12 cellular contexts compared by ENCODE assay signal in the genomic region with DNA sequence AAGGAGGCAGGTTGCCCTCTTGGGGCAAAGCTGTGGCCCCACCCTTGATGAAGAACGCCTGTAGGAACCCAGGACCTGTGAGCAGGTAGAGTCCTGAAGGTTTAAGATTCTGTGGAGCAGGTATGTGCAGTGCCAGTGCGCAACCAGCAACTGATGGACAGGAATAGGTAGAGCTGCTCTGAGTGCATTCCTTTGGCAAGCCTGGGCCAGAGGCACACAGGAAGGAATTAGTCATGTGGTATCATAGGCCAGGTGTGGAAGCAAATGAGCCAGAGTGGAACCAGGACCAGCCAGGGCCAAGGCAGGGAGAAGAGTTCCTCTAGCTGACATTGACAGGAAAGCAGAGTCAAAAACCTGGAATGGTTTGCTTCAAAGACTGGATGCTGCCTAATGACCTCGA. TPM values are rescaled to one million over a fixed set of nuclear protein-coding genes. Genes with fewer than 3 reads are reported as not detected.
A peak's percentile ranks its signal among the peaks of the same experiment; 100 is the strongest.
DNase-seq lines count a peak whose midpoint lies in the region; ATAC-seq, FAIRE-seq and TF ChIP-seq lines count a peak whose summit lies in the region.
"Had no signal": no experiment of that assay in that cellular context is flagged by ENCODE, and none has a peak within 500 bp of the region (broad histone marks: within the 10 kb centered on the region; RNA-seq: fewer than 3 reads in every experiment).

No MANE protein-coding gene starts in this region.

- H3K9me3 ChIP-seq in Karpas-422 (ENCODE audit: low read length) (no peaks in the 10 kb centered on the region), K562 (replicated peaks; ENCODE audit: control insufficient read depth, insufficient read depth, low read depth, low read length) (no peaks in the 10 kb centered on the region)
- H3K9me3 ChIP-seq: stomach had no signal

- peaks cover 55% of the 10 kb centered on the region for H3K36me3 Mint-ChIP-seq in nephron progenitor cell (ENCODE audit: low read depth)

- TF ChIP-seq POLR2A in K562 (conservative IDR thresholded peaks at IDR 0.05) = no peak

- H3K27me3 Mint-ChIP-seq in nephron progenitor cell (ENCODE audit: low read depth, poor library complexity) = no peaks in the 10 kb centered on the region

- peaks cover 54% of the 10 kb centered on the region for H3K79me2 ChIP-seq in Karpas-422 (ENCODE audit: low read length)
- peaks cover 6% of the 10 kb centered on the region; the same call in 2 of the 3 replicates for H3K79me2 ChIP-seq in K562 (ENCODE audit: control insufficient read depth, insufficient read depth, low read length)

- H3K4me2 ChIP-seq in Karpas-422 (ENCODE audit: low read depth, low read length, poor library complexity, severe bottlenecking) (peak overlapping the region; percentile 84), K562 (ENCODE audit: insufficient read depth, low read length) (no peak overlapping the region)

- no peak overlapping the region for H3K27ac ChIP-seq in Karpas-422 (ENCODE audit: low read length)
- H3K27ac ChIP-seq in K562 (ENCODE audit: extremely low read depth, low read depth, low read length) = no peak overlapping the region
- H3K27ac ChIP-seq: SK-N-MC, stomach had no signal

- H3K9ac ChIP-seq in Karpas-422 (ENCODE audit: low read length) = peak overlapping the region; percentile 92; the same call in 1 of the 2 replicates
- 0 out of 4 replicates have a peak overlapping the region, but pooled peaks of 1 of the 2 experiments have one; percentile 61 for H3K9ac ChIP-seq in K562 (ENCODE audit: insufficient read depth in 1 of 2, low read depth in 2 of 2, low read length in 2 of 2)

- no peaks in the 10 kb centered on the region for H3K9me1 ChIP-seq in K562 (ENCODE audit: control insufficient read depth, insufficient read depth, low read length)

- no peak overlapping the region for H3K27ac Mint-ChIP-seq in nephron progenitor cell

- H4K20me1 ChIP-seq in Karpas-422 (ENCODE audit: insufficient read depth, low read depth, low read length) = no peaks in the 10 kb centered on the region
- H4K20me1 ChIP-seq in K562 (replicated peaks; ENCODE audit: control insufficient read depth, insufficient read depth, low read length) = no peaks in the 10 kb centered on the region

- ATAC-seq in K562 (no peak), HG03108 (IDR thresholded peaks at IDR 0.05; ENCODE audit: unreplicated experiment) (no peak)

- peak; percentile 43 for DNase-seq in DMS53 treated with DMSO at 0.1 percent for 48 hours (lab: John Stamatoyannopoulos, UW; ENCODE audit: unreplicated experiment)
- DNase-seq in Karpas-422 = no peak
- DNase-seq in K562 (ENCODE audit: extremely low read depth in 1 of 4, low spot score in 3 of 4) = no peak
- no peak for DNase-seq in nephron progenitor cell
- no peak for DNase-seq in NCI-H2107 (lab: John Stamatoyannopoulos, UW)
- no peak for DNase-seq in AG20443 (ENCODE audit: low spot score)
- no peak for DNase-seq in MV-4-11 (lab: John Stamatoyannopoulos, UW)
- DNase-seq: EL, NCI-H2081 treated with DMSO at 0.1 percent for 48 hours, stomach had no signal

- H3K9me3 Mint-ChIP-seq in nephron progenitor cell = peaks cover 15% of the 10 kb centered on the region

- peaks cover 33% of the 10 kb centered on the region for H3K4me1 Mint-ChIP-seq in nephron progenitor cell

- peak overlapping the region; percentile 75 for H3K4me3 Mint-ChIP-seq in nephron progenitor cell

- POLR2A ChIA-PET in K562 (lab: Yijun Ruan, JAX) = interaction anchor here (0.5 to 0.6 kb wide), 2 partner anchors 24 to 28 kb away, joined by 3 to 4 read pairs; no protein-coding TSS in a partner anchor

- FAIRE-seq in K562 (lab: Jason Lieb, UNC) = no peak

- 65% methylated on average over 3 of the region's 3 CpGs for WGBS in K562 (ENCODE audit: insufficient coverage, low coverage, missing lambda C conversion rate)

- no peaks in the 10 kb centered on the region for H3K9me2 ChIP-seq in Karpas-422 (replicated peaks; ENCODE audit: insufficient read depth, low read length)

- no TSS peak for BruUV-seq in K562 (replicated peaks; lab: Mats Ljungman, UMichigan)

- H3K36me3 ChIP-seq in Karpas-422 (ENCODE audit: insufficient read depth, low read length) = 0 out of 2 replicates have a peak, but pooled peaks cover 4% of the 10 kb centered on the region
- H3K36me3 ChIP-seq in K562 (ENCODE audit: control insufficient read depth, insufficient read depth, low read length) = peaks cover 6% of the 10 kb centered on the region; the same call in 1 of the 3 replicates

- intact Hi-C loops in K562 (cut with micrococcal nuclease) = no loop called here

- H3K27me3 ChIP-seq in Karpas-422 (ENCODE audit: low read length) (no peaks in the 10 kb centered on the region), K562 (ENCODE audit: control insufficient read depth in 2 of 2, insufficient read depth in 2 of 2, low read length in 2 of 2) (no peaks in the 10 kb centered on the region)
- H3K27me3 ChIP-seq: stomach had no signal

- H3K4me1 ChIP-seq in Karpas-422 (ENCODE audit: low read length) (peaks cover 37% of the 10 kb centered on the region), K562 (replicated peaks in 1 of 2; ENCODE audit: control insufficient read depth in 2 of 2, insufficient read depth in 2 of 2, low read length in 2 of 2) (peaks cover 4 to 10% of the 10 kb centered on the region in 2 experiments; a peak in 3 of 5 replicates)

- CTCF ChIA-PET in K562 (lab: Yijun Ruan, JAX; ENCODE audit: low intra/inter-chr PET ratio) = no interaction called here

- in situ Hi-C loops in K562 (cut with MboI) = no loop called here

- H2AFZ ChIP-seq in Karpas-422 (ENCODE audit: low read length) = no peak overlapping the region
- H2AFZ ChIP-seq in K562 (ENCODE audit: low read depth, low read length) = no peak overlapping the region

- TF ChIP-seq RAD21 in K562 (CRISPR knock-in tag; conservative IDR thresholded peaks at IDR 0.05 in 1 of 2, IDR thresholded peaks at IDR 0.05 in 1 of 2) = no peak

- H3K4me3 ChIP-seq in Karpas-422 (ENCODE audit: low read length) = peak overlapping the region; percentile 81
- H3K4me3 ChIP-seq in K562 = no peak overlapping the region

- TF ChIP-seq CTCF in K562 (IDR thresholded peaks at IDR 0.05 in 2 of 3, conservative IDR thresholded peaks at IDR 0.05 in 1 of 3; ENCODE audit: insufficient read depth in 2 of 3, low read depth in 1 of 3, low read length in 3 of 3) = no peak
- no peak for TF ChIP-seq CTCF in nephron progenitor cell (IDR thresholded peaks at IDR 0.05)

- TF ChIP-seq EP300 in K562 (IDR thresholded peaks at IDR 0.05; ENCODE audit: low read length) = no peak

TF ChIP-seq in K562, 482 proteins besides CTCF, POLR2A, EP300 and RAD21 (continues in another document):
- TF ChIP-seq MYNN (IDR thresholded peaks at IDR 0.05) = no peak
- no peak for TF ChIP-seq MYNN (CRISPR knock-in tag; IDR thresholded peaks at IDR 0.05)

RNA-seq across cellular contexts. Expression of gene KHDC1, which starts 1.4 kb away (rescaled TPM):
- 8.2 and 12.2 TPM in 2 replicates for total RNA-seq in Karpas-422 (2014; rRNA removed; shearing (Covaris generic); ENCODE audit: low replicate concordance)
- total RNA-seq in K562 (2011; cell fraction: chromatin; rRNA removed; ENCODE audit: low replicate concordance) = 25.6 and 34.9 TPM in 2 replicates
- total RNA-seq in K562 (2011; cell fraction: nucleolus; rRNA removed) = 30.7 and 32.6 TPM in 2 replicates
- total RNA-seq in K562 (2011; cell fraction: nucleoplasm; rRNA removed) = 28.3 and 35.8 TPM in 2 replicates
- 2.5 and 3.7 TPM in 2 replicates for total RNA-seq in K562 (2014; rRNA removed)
- total RNA-seq in K562 (2014; rRNA removed; fragmentation: Illumina TruSeq; extraction: Trizol) = 5.5 and 5.6 TPM in 2 replicates
- 5.3 and 5.8 TPM in 2 replicates for total RNA-seq in K562 (2015; rRNA removed; fragmentation: Illumina TruSeq; extraction: Trizol)
- 7.6 and 8.0 TPM in 2 replicates for total RNA-seq in K562 (2021)
- polyA plus RNA-seq in K562 (2011; rRNA removed) = 7.5 and 9.1 TPM in 2 replicates
- polyA plus RNA-seq in K562 (2011; cell fraction: cytosol; rRNA removed) = 10.8 and 11.5 TPM in 2 replicates
- 22.5 and 29.2 TPM in 2 replicates for polyA plus RNA-seq in K562 (2011; cell fraction: nucleus; rRNA removed)
- 7.6 and 10.9 TPM in 2 replicates for polyA plus RNA-seq in K562 (2012)
- 8.6 and 9.7 TPM in 2 replicates for polyA plus RNA-seq in K562 (2014; fragmentation: Illumina TruSeq; extraction: Trizol)
- 10 to 100 TPM; 16.1 to 19.5 TPM for polyA plus RNA-seq in K562 (2014; fragmentation: Nextera tagmentation; extraction: Ambion mirVana)
- 9.4 and 11.8 TPM in 2 replicates for polyA plus RNA-seq in K562 (2014; rRNA removed)
- 4.6 and 4.9 TPM in 2 replicates for polyA minus RNA-seq in K562 (2011; rRNA and poly(A)+ RNA removed)
- 2.2 and 2.5 TPM in 2 replicates for polyA minus RNA-seq in K562 (2011; cell fraction: cytosol; rRNA and poly(A)+ RNA removed)
- 13.9 and 16.6 TPM in 2 replicates for polyA minus RNA-seq in K562 (2011; cell fraction: nucleus; rRNA and poly(A)+ RNA removed)

RNA-seq across cellular contexts. Expression of gene KHDC1L, which starts 39.1 kb away (rescaled TPM):
- 4.4 and 5.8 TPM in 2 replicates for total RNA-seq in Karpas-422 (2014; rRNA removed; shearing (Covaris generic); ENCODE audit: low replicate concordance)
- total RNA-seq in K562 (2011; cell fraction: chromatin; rRNA removed; ENCODE audit: low replicate concordance) = 1.2 TPM in 1 of 2 replicates, not detected in the other
- not detected in 2 replicates for total RNA-seq in K562 (2011; cell fraction: nucleolus; rRNA removed)
- total RNA-seq in K562 (2011; cell fraction: nucleoplasm; rRNA removed) = not detected in 2 replicates
- 0.54 and 0.90 TPM in 2 replicates for total RNA-seq in K562 (2014; rRNA removed)
- 0.33 TPM in 1 of 2 replicates, not detected in the other for total RNA-seq in K562 (2014; rRNA removed; fragmentation: Illumina TruSeq; extraction: Trizol)
- total RNA-seq in K562 (2015; rRNA removed; fragmentation: Illumina TruSeq; extraction: Trizol) = 0.69 TPM in 1 of 2 replicates, not detected in the other
- 0.35 and 0.51 TPM in 2 replicates for total RNA-seq in K562 (2021)
- polyA plus RNA-seq in K562 (2011; rRNA removed) = 0.54 and 0.93 TPM in 2 replicates
- polyA plus RNA-seq in K562 (2011; cell fraction: cytosol; rRNA removed) = 0.75 and 0.78 TPM in 2 replicates
- 0.24 and 1.2 TPM in 2 replicates for polyA plus RNA-seq in K562 (2011; cell fraction: nucleus; rRNA removed)
- polyA plus RNA-seq in K562 (2012) = 1.0 and 1.4 TPM in 2 replicates
- 0.55 and 0.79 TPM in 2 replicates for polyA plus RNA-seq in K562 (2014; fragmentation: Illumina TruSeq; extraction: Trizol)
- 1 to 10 TPM; 1.2 to 1.9 TPM for polyA plus RNA-seq in K562 (2014; fragmentation: Nextera tagmentation; extraction: Ambion mirVana)
- polyA plus RNA-seq in K562 (2014; rRNA removed) = 0.39 and 0.41 TPM in 2 replicates
- 0.54 TPM in 1 of 2 replicates, not detected in the other for polyA minus RNA-seq in K562 (2011; rRNA and poly(A)+ RNA removed)
- polyA minus RNA-seq in K562 (2011; cell fraction: cytosol; rRNA and poly(A)+ RNA removed) = not detected in 2 replicates
- not detected in 2 replicates for polyA minus RNA-seq in K562 (2011; cell fraction: nucleus; rRNA and poly(A)+ RNA removed)
- total RNA-seq: stomach had no signal
